8 cellular contexts compared by ENCODE assay signal in genomic region chr10:28179490-28180099, GRCh38.
DNase-seq lines count a peak whose midpoint lies in the region; ATAC-seq, FAIRE-seq and TF ChIP-seq lines count a peak whose summit lies in the region.

No MANE protein-coding gene starts in this region.

- H3K4me1 ChIP-seq in mesenchymal stem cell (ENCODE audit: control insufficient read depth, insufficient read depth, low read depth, low read length): peaks cover 5% of the 10 kb centered on the region

- H3K4me2 ChIP-seq in mesenchymal stem cell (ENCODE audit: low read length, poor library complexity, severe bottlenecking): no peak overlapping the region

- no peak overlapping the region for H3K9ac ChIP-seq in mesenchymal stem cell (ENCODE audit: low read length)

- no peak overlapping the region for H3K4me3 ChIP-seq in mesenchymal stem cell (ENCODE audit: insufficient read depth in 1 of 2, low read depth in 1 of 2, low read length in 2 of 2)

- no peak overlapping the region for H3K27ac ChIP-seq in mesenchymal stem cell (ENCODE audit: low read length, poor library complexity, severe bottlenecking)

- in situ Hi-C loops in KBM-7 (cut with MboI; ENCODE audit: low pct_unique_long_range_greater_than_20kb, low sequenced_read_pairs): no loop called here

- no peak overlapping the region for H2BK12ac ChIP-seq in mesenchymal stem cell (ENCODE audit: low read length in 2 of 2)

- no peak overlapping the region for H2AFZ ChIP-seq in mesenchymal stem cell (ENCODE audit: low read depth, low read length)

- peaks cover 9% of the 10 kb centered on the region for H3K79me1 ChIP-seq in mesenchymal stem cell (replicated peaks; ENCODE audit: low read length, poor library complexity, severe bottlenecking)

- H3K9me3 ChIP-seq in mesenchymal stem cell (ENCODE audit: control insufficient read depth, low read length): no peaks in the 10 kb centered on the region

- ATAC-seq in GM18870 (IDR thresholded peaks at IDR 0.05; ENCODE audit: unreplicated experiment) (peak; percentile 55), SK-N-SH treated with all-trans-retinoic acid at 6 μM for 48 hours (peak; percentile 81), GM21381 (IDR thresholded peaks at IDR 0.05; ENCODE audit: unreplicated experiment) (no peak), HG03469 (IDR thresholded peaks at IDR 0.05; ENCODE audit: unreplicated experiment) (no peak)

- no peak overlapping the region for H2BK15ac ChIP-seq in mesenchymal stem cell (ENCODE audit: low read depth, poor library complexity, severe bottlenecking)

- no peak overlapping the region for H3K4ac ChIP-seq in mesenchymal stem cell (ENCODE audit: low read depth in 1 of 2, low read length in 2 of 2)

- DNase-seq in D721Med (ENCODE audit: insufficient read length, low spot score) (no peak), KBM-7 (peak; percentile 55), mesenchymal stem cell (peak; percentile 65)
- DNase-seq in effector CD4-positive, alpha-beta T cell: peak; percentile 38

- H2BK5ac ChIP-seq in mesenchymal stem cell (ENCODE audit: low read depth, low read length, poor library complexity, severe bottlenecking): no peak overlapping the region

- H3K14ac ChIP-seq in mesenchymal stem cell (ENCODE audit: low read length in 2 of 2): no peak overlapping the region

- TF ChIP-seq CTCF in D721Med (IDR thresholded peaks at IDR 0.05; ENCODE audit: insufficient read depth, missing control alignments): peak; percentile 68

- FAIRE-seq in D721Med (lab: Jason Lieb, UNC): no peak

- WGBS in mesenchymal stem cell: 5% methylated on average over 1 of the region's 2 CpGs

- H2BK120ac ChIP-seq in mesenchymal stem cell (ENCODE audit: low read depth, low read length): no peak overlapping the region

- H3K18ac ChIP-seq in mesenchymal stem cell (ENCODE audit: low read depth in 1 of 2, low read length in 2 of 2): no peak overlapping the region

- H3K27me3 ChIP-seq in mesenchymal stem cell (ENCODE audit: control insufficient read depth in 1 of 2, insufficient read depth in 1 of 2, low read length in 2 of 2): peaks cover 0 to 5% of the 10 kb centered on the region in 2 experiments

- no peak overlapping the region for H4K8ac ChIP-seq in mesenchymal stem cell (ENCODE audit: low read length)

- no peaks in the 10 kb centered on the region for H3K36me3 ChIP-seq in mesenchymal stem cell (ENCODE audit: control insufficient read depth in 1 of 2, insufficient read depth in 2 of 2, low read depth in 1 of 2, low read length in 2 of 2)

- H3K23ac ChIP-seq in mesenchymal stem cell (ENCODE audit: low read length in 2 of 2): no peak overlapping the region

- H4K91ac ChIP-seq in mesenchymal stem cell (ENCODE audit: low read length): no peak overlapping the region

- no peak overlapping the region for H2AK5ac ChIP-seq in mesenchymal stem cell (ENCODE audit: low read length, severe bottlenecking)

TF ChIP-seq in SK-N-SH treated with all-trans-retinoic acid at 6 μM for 48 hours, 23 proteins besides CTCF, POLR2A, EP300 and RAD21:
- TF ChIP-seq OSR1 (CRISPR knock-in tag; IDR thresholded peaks at IDR 0.05): no peak
- no peak for TF ChIP-seq ZNF8 (CRISPR knock-in tag; IDR thresholded peaks at IDR 0.05)
- no peak for TF ChIP-seq CREB5 (CRISPR knock-in tag; IDR thresholded peaks at IDR 0.05; ENCODE audit: low read depth)
- no peak for TF ChIP-seq GLIS3 (CRISPR knock-in tag; IDR thresholded peaks at IDR 0.05)
- no peak for TF ChIP-seq SNAI2 (CRISPR knock-in tag; IDR thresholded peaks at IDR 0.05)
- no peak for TF ChIP-seq PATZ1 (CRISPR knock-in tag; IDR thresholded peaks at IDR 0.05; ENCODE audit: borderline replicate concordance)
- TF ChIP-seq ZFP30 (CRISPR knock-in tag; IDR thresholded peaks at IDR 0.05): no peak
- TF ChIP-seq TOX (CRISPR knock-in tag; IDR thresholded peaks at IDR 0.05; ENCODE audit: borderline replicate concordance): no peak

Comparison
In these comparisons a context has a peak if more than half of its experiments do, and no peak if none do; other contexts are left out.
1. ATAC-seq: peak in GM18870 (single experiment) and SK-N-SH treated with all-trans-retinoic acid at 6 μM for 48 hours (single experiment); none in GM21381 (single experiment) and HG03469 (single experiment).